9 cellular contexts compared by ENCODE assay signal in genomic region chr2:159968282-159968900, GRCh38.
DNase-seq lines count a peak whose midpoint lies in the region; ATAC-seq and TF ChIP-seq lines count a peak whose summit lies in the region.
"Had no signal": no experiment of that assay in that cellular context is flagged by ENCODE, and none has a peak within 500 bp of the region (broad histone marks: within the 10 kb centered on the region; RNA-seq: fewer than 3 reads in every experiment).

No MANE protein-coding gene starts in this region.

- H3K4me3 Mint-ChIP-seq in activated CD8-positive, alpha-beta memory T cell treated with anti-CD3 and anti-CD28 coated beads, Interleukin-2, amount 10 ng/mL, durations not matched to agents 7 days and 5 days: no peak overlapping the region
- H3K4me3 Mint-ChIP-seq in activated CD4-positive, alpha-beta memory T cell treated with anti-CD3 and anti-CD28 coated beads for 36 hours: no peak overlapping the region
- H3K4me3 Mint-ChIP-seq in stimulated activated naive CD8-positive, alpha-beta T cell treated with anti-CD3 and anti-CD28 coated beads, Interleukin-15, amount 100 ng/mL, for 72 hours: no peak overlapping the region
- H3K4me3 Mint-ChIP-seq: activated naive CD8-positive, alpha-beta T cell had no signal

- CTCF ChIA-PET in activated CD8-positive, alpha-beta memory T cell treated with anti-CD3 and anti-CD28 coated beads, Interleukin-2, amount 10 ng/mL, durations not matched to agents 7 days and 5 days (lab: Charles Lee): interaction anchor here (0.8 kb wide), 1 partner anchor 850 kb away, joined by 3 read pairs; no protein-coding TSS in a partner anchor
- CTCF ChIA-PET in activated CD4-positive, alpha-beta memory T cell treated with anti-CD3 and anti-CD28 coated beads for 36 hours (lab: Charles Lee): interaction anchor here (0.6 to 1.4 kb wide), 12 partner anchors 9 to 176 kb away, joined by 3 to 5 read pairs (median 3); no protein-coding TSS in a partner anchor

- no peak overlapping the region for H3K4me3 ChIP-seq in H7 (ENCODE audit: insufficient read depth, low read depth, low read length)
- no peak overlapping the region for H3K4me3 ChIP-seq in left ventricle myocardium inferior

- no peaks in the 10 kb centered on the region for H3K9me3 Mint-ChIP-seq in activated CD8-positive, alpha-beta memory T cell treated with anti-CD3 and anti-CD28 coated beads, Interleukin-2, amount 10 ng/mL, durations not matched to agents 7 days and 5 days (ENCODE audit: low read depth)
- no peaks in the 10 kb centered on the region for H3K9me3 Mint-ChIP-seq in activated CD4-positive, alpha-beta memory T cell treated with anti-CD3 and anti-CD28 coated beads for 36 hours
- no peaks in the 10 kb centered on the region for H3K9me3 Mint-ChIP-seq in stimulated activated naive CD8-positive, alpha-beta T cell treated with anti-CD3 and anti-CD28 coated beads, Interleukin-15, amount 100 ng/mL, for 72 hours

- peak; percentile 74 for TF ChIP-seq CTCF in left ventricle myocardium inferior (IDR thresholded peaks at IDR 0.05; ENCODE audit: borderline replicate concordance)

- no peaks in the 10 kb centered on the region for H3K27me3 Mint-ChIP-seq in activated CD8-positive, alpha-beta memory T cell treated with anti-CD3 and anti-CD28 coated beads, Interleukin-2, amount 10 ng/mL, durations not matched to agents 7 days and 5 days
- no peaks in the 10 kb centered on the region for H3K27me3 Mint-ChIP-seq in activated CD4-positive, alpha-beta memory T cell treated with anti-CD3 and anti-CD28 coated beads for 36 hours
- H3K27me3 Mint-ChIP-seq in stimulated activated naive CD8-positive, alpha-beta T cell treated with anti-CD3 and anti-CD28 coated beads, Interleukin-15, amount 100 ng/mL, for 72 hours: no peaks in the 10 kb centered on the region
- H3K27me3 Mint-ChIP-seq: activated naive CD8-positive, alpha-beta T cell had no signal

- no peak overlapping the region for H3K27ac ChIP-seq in left ventricle myocardium inferior (replicated peaks)

- DNase-seq in activated CD8-positive, alpha-beta memory T cell treated with anti-CD3 and anti-CD28 coated beads, Interleukin-2, amount 50 U/mL, for 4 hours: peak; percentile 13
- no peak for DNase-seq in activated CD8-positive, alpha-beta memory T cell treated with anti-CD3 and anti-CD28 coated beads, Interleukin-2, amount 10 ng/mL, durations not matched to agents 7 days and 5 days
- DNase-seq in H7 (peak; percentile 19), NCI-H1694 treated with DMSO at 0.1 percent for 48 hours (lab: John Stamatoyannopoulos, UW) (peak; percentile 73), left ventricle myocardium inferior (no peak)
- DNase-seq in activated CD4-positive, alpha-beta memory T cell treated with anti-CD3 and anti-CD28 coated beads for 36 hours: peak; percentile 38
- DNase-seq in stimulated activated naive CD8-positive, alpha-beta T cell treated with anti-CD3 and anti-CD28 coated beads, Interleukin-15, amount 100 ng/mL, for 72 hours: peak; percentile 8 to 11
- no peak for DNase-seq in activated CD4-positive, CD25-positive, alpha-beta regulatory T cell treated with anti-CD3 and anti-CD28 coated beads, Interleukin-2, amount 50 U/mL, for 72 hours

- no peaks in the 10 kb centered on the region for H3K36me3 Mint-ChIP-seq in activated CD8-positive, alpha-beta memory T cell treated with anti-CD3 and anti-CD28 coated beads, Interleukin-2, amount 10 ng/mL, durations not matched to agents 7 days and 5 days
- H3K36me3 Mint-ChIP-seq in activated CD4-positive, alpha-beta memory T cell treated with anti-CD3 and anti-CD28 coated beads for 36 hours: no peaks in the 10 kb centered on the region
- H3K36me3 Mint-ChIP-seq: activated naive CD8-positive, alpha-beta T cell had no signal

- H3K27me3 ChIP-seq in H7 (ENCODE audit: control insufficient read depth, insufficient read depth, low read length) (no peaks in the 10 kb centered on the region), left ventricle myocardium inferior (ENCODE audit: low read depth) (no peaks in the 10 kb centered on the region)

- H3K36me3 ChIP-seq in H7 (replicated peaks; ENCODE audit: control insufficient read depth, insufficient read depth, low read length): no peaks in the 10 kb centered on the region
- H3K36me3 ChIP-seq in left ventricle myocardium inferior: no peaks in the 10 kb centered on the region

- no peaks in the 10 kb centered on the region for H3K9me3 ChIP-seq in left ventricle myocardium inferior (replicated peaks)

- H3K4me1 ChIP-seq in left ventricle myocardium inferior: peaks cover 3% of the 10 kb centered on the region

- intact Hi-C loops in activated CD4-positive, alpha-beta memory T cell treated with anti-CD3 and anti-CD28 coated beads for 36 hours (cut with micrococcal nuclease): loop anchor here (5.0 to 10.0 kb wide), 3 partner anchors 354 to 1081 kb away; partner anchors contain the start of gene BAZ2B
- intact Hi-C loops in left ventricle myocardium inferior (cut with micrococcal nuclease): no loop called here

- no peak overlapping the region for H3K27ac Mint-ChIP-seq in activated CD8-positive, alpha-beta memory T cell treated with anti-CD3 and anti-CD28 coated beads, Interleukin-2, amount 10 ng/mL, durations not matched to agents 7 days and 5 days
- H3K27ac Mint-ChIP-seq in activated CD4-positive, alpha-beta memory T cell treated with anti-CD3 and anti-CD28 coated beads for 36 hours: no peak overlapping the region
- no peak overlapping the region for H3K27ac Mint-ChIP-seq in stimulated activated naive CD8-positive, alpha-beta T cell treated with anti-CD3 and anti-CD28 coated beads, Interleukin-15, amount 100 ng/mL, for 72 hours
- H3K27ac Mint-ChIP-seq: activated naive CD8-positive, alpha-beta T cell had no signal

- no peak for ATAC-seq in activated CD8-positive, alpha-beta memory T cell treated with anti-CD3 and anti-CD28 coated beads, Interleukin-2, amount 10 ng/mL, durations not matched to agents 7 days and 5 days
- ATAC-seq in stimulated activated naive CD8-positive, alpha-beta T cell treated with anti-CD3 and anti-CD28 coated beads, Interleukin-15, amount 100 ng/mL, for 72 hours: no peak

- POLR2A ChIA-PET in activated CD4-positive, alpha-beta memory T cell treated with anti-CD3 and anti-CD28 coated beads for 36 hours (lab: Charles Lee): no interaction called here

- no peaks in the 10 kb centered on the region for H3K4me1 Mint-ChIP-seq in activated CD8-positive, alpha-beta memory T cell treated with anti-CD3 and anti-CD28 coated beads, Interleukin-2, amount 10 ng/mL, durations not matched to agents 7 days and 5 days
- H3K4me1 Mint-ChIP-seq in activated CD4-positive, alpha-beta memory T cell treated with anti-CD3 and anti-CD28 coated beads for 36 hours (ENCODE audit: low read depth): peaks cover 2% of the 10 kb centered on the region
- no peaks in the 10 kb centered on the region for H3K4me1 Mint-ChIP-seq in stimulated activated naive CD8-positive, alpha-beta T cell treated with anti-CD3 and anti-CD28 coated beads, Interleukin-15, amount 100 ng/mL, for 72 hours

Comparison
In these comparisons a context has a peak if more than half of its experiments do, and no peak if none do; other contexts are left out.
1. DNase-seq: peak in activated CD8-positive, alpha-beta memory T cell treated with anti-CD3 and anti-CD28 coated beads, Interleukin-2, amount 50 U/mL, for 4 hours (single experiment), H7 (single experiment), NCI-H1694 treated with DMSO at 0.1 percent for 48 hours (single experiment), activated CD4-positive, alpha-beta memory T cell treated with anti-CD3 and anti-CD28 coated beads for 36 hours (single experiment) and stimulated activated naive CD8-positive, alpha-beta T cell treated with anti-CD3 and anti-CD28 coated beads, Interleukin-15, amount 100 ng/mL, for 72 hours (2 of 2); none in activated CD8-positive, alpha-beta memory T cell treated with anti-CD3 and anti-CD28 coated beads, Interleukin-2, amount 10 ng/mL, durations not matched to agents 7 days and 5 days (single experiment), left ventricle myocardium inferior (single experiment) and activated CD4-positive, CD25-positive, alpha-beta regulatory T cell treated with anti-CD3 and anti-CD28 coated beads, Interleukin-2, amount 50 U/mL, for 72 hours (single experiment).